Comparison of ENCODE assay signal across 8 cellular contexts in genomic region chr19:6279931-6280591, GRCh38. TPM values are rescaled to one million over a fixed set of nuclear protein-coding genes. Genes with fewer than 3 reads are reported as not detected.
DNase-seq lines count a peak whose midpoint lies in the region; ATAC-seq and TF ChIP-seq lines count a peak whose summit lies in the region.

TSS of gene MLLT1 (minus strand) at chr19:6279975. CDS start at chr19:6279784, 191 bp downstream.

- H4K8ac ChIP-seq in trophoblast cell (ENCODE audit: low read depth, low read length), result peak within 1 kb of the TSS; percentile 88

- no peak for TF ChIP-seq EP300 in transverse colon (IDR thresholded peaks at IDR 0.05; ENCODE audit: low read depth)

- peaks cover 40% of the 10 kb centered on the region for H3K4me1 Mint-ChIP-seq in activated naive CD8-positive, alpha-beta T cell treated with anti-CD3 and anti-CD28 coated beads, Interleukin-2, amount 50 U/mL, for 24 hours

- peak within 1 kb of the TSS; percentile 88 for H3K4me3 Mint-ChIP-seq in activated naive CD8-positive, alpha-beta T cell treated with anti-CD3 and anti-CD28 coated beads, Interleukin-2, amount 50 U/mL, for 24 hours

- H3K27me3 ChIP-seq in cardiac muscle cell (no peaks in the 10 kb centered on the region), trophoblast cell (ENCODE audit: insufficient read depth, low read length) (no peaks in the 10 kb centered on the region), transverse colon (no peaks in the 10 kb centered on the region)

- peak within 1 kb of the TSS; percentile 88 for H3K18ac ChIP-seq in trophoblast cell (ENCODE audit: low read length)

- peak within 1 kb of the TSS; percentile 78 for H2BK120ac ChIP-seq in trophoblast cell (ENCODE audit: insufficient read depth, low read length, poor library complexity)

- H3K4ac ChIP-seq in trophoblast cell (ENCODE audit: low read depth, low read length), result peak within 1 kb of the TSS; percentile 98

- H3K9me3 ChIP-seq in cardiac muscle cell (ENCODE audit: low read depth) (no peaks in the 10 kb centered on the region), trophoblast cell (ENCODE audit: insufficient read depth, low read depth, low read length) (no peaks in the 10 kb centered on the region), transverse colon (no peaks in the 10 kb centered on the region)

- peak within 1 kb of the TSS; percentile 81 for H3K27ac Mint-ChIP-seq in activated naive CD8-positive, alpha-beta T cell treated with anti-CD3 and anti-CD28 coated beads, Interleukin-2, amount 50 U/mL, for 24 hours

- H2BK5ac ChIP-seq in trophoblast cell (ENCODE audit: low read depth, low read length, poor library complexity), result peak within 1 kb of the TSS; percentile 90

- DNase-seq in GM12865 (ENCODE audit: low read depth), result peak; percentile 99
- peak; percentile 85 to 98 (median 97) for DNase-seq in NCI-H1417 (lab: John Stamatoyannopoulos, UW)
- DNase-seq in SW480 (ENCODE audit: low spot score), result peak; percentile 89
- DNase-seq in activated naive CD8-positive, alpha-beta T cell treated with anti-CD3 and anti-CD28 coated beads, Interleukin-2, amount 50 U/mL, for 24 hours, result peak; percentile 98
- DNase-seq in cardiac muscle cell (ENCODE audit: low read depth in 1 of 2, low spot score in 1 of 2), result peak; percentile 97 to 99
- DNase-seq in trophoblast cell, result peak; percentile 93 to 95
- DNase-seq in transverse colon, result peak; percentile 97

- peak within 1 kb of the TSS; percentile 95 for H3K4me2 ChIP-seq in trophoblast cell (ENCODE audit: low read length)

- WGBS in trophoblast cell (ENCODE audit: extremely low coverage, insufficient coverage, insufficient read length), result no CpG with 5 or more reads among the region's 66 CpGs
- 15 to 55% methylated on average over 5 to 14 of the region's 66 CpGs for WGBS in transverse colon (ENCODE audit: low coverage in 1 of 2), 2 donors

- intact Hi-C loops in transverse colon (cut with DNase I; ENCODE audit: low total_unique reads), result loop anchor here (5.0 kb wide), 1 partner anchor 63 kb away; no protein-coding TSS in a partner anchor

- in situ Hi-C loops in transverse colon (cut with MboI; ENCODE audit: low pct_ligation_motif_present in 1 of 4, low pct_unique_long_range_greater_than_20kb in 1 of 4, low sequenced_read_pairs in 3 of 4), result loop anchor here in 1 of 4 donors (25.0 kb wide), 1 partner anchor 93 kb away; no protein-coding TSS in a partner anchor

- peak within 1 kb of the TSS; percentile 82 for H3K9ac ChIP-seq in trophoblast cell (ENCODE audit: low read length)

- no peaks in the 10 kb centered on the region for H3K9me3 Mint-ChIP-seq in activated naive CD8-positive, alpha-beta T cell treated with anti-CD3 and anti-CD28 coated beads, Interleukin-2, amount 50 U/mL, for 24 hours

- H3K27ac ChIP-seq in cardiac muscle cell (peak within 1 kb of the TSS; percentile 91), trophoblast cell (ENCODE audit: low read depth, low read length) (peak within 1 kb of the TSS; percentile 48), transverse colon (peak within 1 kb of the TSS; percentile 84 to 88 (median 87))

- peak; percentile 92 for ATAC-seq in HG02642 (IDR thresholded peaks at IDR 0.05; ENCODE audit: poor library complexity, unreplicated experiment)
- ATAC-seq in activated naive CD8-positive, alpha-beta T cell treated with anti-CD3 and anti-CD28 coated beads, Interleukin-2, amount 50 U/mL, for 24 hours, result peak; percentile 97

- TF ChIP-seq CTCF in GM12865 (IDR thresholded peaks at IDR 0.05; ENCODE audit: insufficient read depth, low read depth, low read length, missing control alignments), result peak; percentile 79
- peak; percentile 44 for TF ChIP-seq CTCF in cardiac muscle cell (IDR thresholded peaks at IDR 0.05; ENCODE audit: low read depth, low read length)
- TF ChIP-seq CTCF in transverse colon (IDR thresholded peaks at IDR 0.05), result peak; percentile 46 to 85 (median 75)

- H3K36me3 ChIP-seq in cardiac muscle cell, result no peaks in the 10 kb centered on the region
- peaks cover 3 to 5% of the 10 kb centered on the region in 2 experiments for H3K36me3 ChIP-seq in trophoblast cell (ENCODE audit: control insufficient read depth in 1 of 2, insufficient read depth in 2 of 2, low read length in 2 of 2)
- H3K36me3 ChIP-seq in transverse colon, result no peaks in the 10 kb centered on the region

- peak within 1 kb of the TSS; percentile 66 for H2AFZ ChIP-seq in trophoblast cell (ENCODE audit: insufficient read depth, low read length, poor library complexity)

- H3K79me1 ChIP-seq in trophoblast cell (ENCODE audit: low read length), result peaks cover 8% of the 10 kb centered on the region

- H3K36me3 Mint-ChIP-seq in activated naive CD8-positive, alpha-beta T cell treated with anti-CD3 and anti-CD28 coated beads, Interleukin-2, amount 50 U/mL, for 24 hours (ENCODE audit: low read depth), result peaks cover 6% of the 10 kb centered on the region

- H3K14ac ChIP-seq in trophoblast cell (ENCODE audit: low read length), result peak within 1 kb of the TSS; percentile 93

- no peak within 1 kb of the TSS for H3K23ac ChIP-seq in trophoblast cell (ENCODE audit: low read length)

- H3K79me2 ChIP-seq in trophoblast cell (ENCODE audit: control insufficient read depth, insufficient read depth, low read length, poor library complexity), result peaks cover 29% of the 10 kb centered on the region

- H3K4me3 ChIP-seq in GM12865 (ENCODE audit: low read depth, low read length) (peak within 1 kb of the TSS; percentile 81), cardiac muscle cell (peak within 1 kb of the TSS; percentile 100), trophoblast cell (ENCODE audit: low read depth, low read length) (peak within 1 kb of the TSS; percentile 81), transverse colon (peak within 1 kb of the TSS; percentile 90 to 97 (median 95))

- H4K12ac ChIP-seq in trophoblast cell (ENCODE audit: low read depth, low read length), result peak within 1 kb of the TSS; percentile 89

- H2AK5ac ChIP-seq in trophoblast cell (ENCODE audit: low read length), result peak within 1 kb of the TSS; percentile 42

- H3K4me1 ChIP-seq in cardiac muscle cell (ENCODE audit: low read depth) (peaks cover 40% of the 10 kb centered on the region), trophoblast cell (ENCODE audit: control insufficient read depth in 1 of 2, insufficient read depth in 2 of 2, low read length in 2 of 2) (peaks cover 24 to 26% of the 10 kb centered on the region in 2 experiments), transverse colon (peaks cover 35 to 46% (median 40%) of the 10 kb centered on the region in 4 donors)

- no peaks in the 10 kb centered on the region for H3K27me3 Mint-ChIP-seq in activated naive CD8-positive, alpha-beta T cell treated with anti-CD3 and anti-CD28 coated beads, Interleukin-2, amount 50 U/mL, for 24 hours

- peak within 1 kb of the TSS; percentile 20 for H2BK12ac ChIP-seq in trophoblast cell (ENCODE audit: low read length)

- no peak for TF ChIP-seq POLR2A in transverse colon (IDR thresholded peaks at IDR 0.05)

- H4K91ac ChIP-seq in trophoblast cell (ENCODE audit: low read depth, low read length), result peak within 1 kb of the TSS; percentile 93

RNA-seq across cellular contexts. Expression of gene MLLT1, which starts in this region (rescaled TPM):
- total RNA-seq in cardiac muscle cell (46.9 and 54.1 TPM in 2 replicates), transverse colon (10 to 100 TPM; 12.3 to 34.6 (median 19.7) TPM)
- polyA plus RNA-seq in cardiac muscle cell, result 25.7 and 31.1 TPM in 2 replicates
- 225 and 236 TPM in 2 replicates for polyA plus RNA-seq in trophoblast cell (2013)

Comparison
In these comparisons a context has a peak if more than half of its experiments do, and no peak if none do; other contexts are left out.
1. Peak in every context shown above with its lines: DNase-seq, ATAC-seq, H3K4me3 ChIP-seq and H3K27ac ChIP-seq.